22 cellular contexts compared by ENCODE assay signal in the genomic region with DNA sequence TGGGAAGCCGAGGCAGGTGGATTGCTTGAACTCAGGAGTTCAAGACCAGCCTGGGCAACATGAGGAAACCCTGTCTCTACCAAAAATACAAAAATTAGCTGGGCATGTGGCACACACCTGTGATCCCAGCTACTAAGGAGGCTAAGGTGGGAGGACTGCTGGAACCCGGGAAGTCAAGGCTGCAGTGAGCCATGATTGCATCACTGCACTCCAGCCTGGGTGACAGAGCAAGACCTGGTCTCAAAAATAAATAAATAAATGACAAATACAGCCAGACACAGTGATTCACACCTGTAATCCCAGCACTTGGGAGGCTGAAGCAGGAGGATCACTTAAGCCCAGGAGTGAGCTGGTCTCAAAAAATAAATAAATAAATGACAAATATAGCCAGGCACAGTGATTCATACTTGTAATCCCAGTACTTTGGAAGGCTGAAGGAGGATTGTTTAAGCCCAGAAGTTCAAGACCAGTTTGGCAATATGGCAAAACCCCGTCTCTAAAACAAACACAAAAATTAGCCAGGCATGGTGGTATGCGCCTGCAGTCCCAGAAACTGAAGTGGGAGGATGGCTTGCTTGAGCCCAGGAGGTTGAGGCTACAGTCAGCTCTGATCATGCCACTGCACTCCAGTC. TPM values are rescaled to one million over a fixed set of nuclear protein-coding genes. Genes with fewer than 3 reads are reported as not detected.
DNase-seq lines count a peak whose midpoint lies in the region; ATAC-seq and TF ChIP-seq lines count a peak whose summit lies in the region.
"Had no signal": no experiment of that assay in that cellular context is flagged by ENCODE, and none has a peak within 500 bp of the region (broad histone marks: within the 10 kb centered on the region; RNA-seq: fewer than 3 reads in every experiment).

No MANE protein-coding gene starts in this region.

- H3K79me2 ChIP-seq in mammary epithelial cell (ENCODE audit: insufficient read depth, low read length) = peaks cover 64% of the 10 kb centered on the region

- in situ Hi-C loops in mammary epithelial cell (cut with MboI; ENCODE audit: low sequenced_read_pairs in 2 of 2) = no loop called here

- H4K20me1 ChIP-seq in mammary epithelial cell (ENCODE audit: insufficient read depth, low read length) = no peaks in the 10 kb centered on the region

- H3K36me3 ChIP-seq in mammary epithelial cell (ENCODE audit: insufficient read depth, low read length) (peaks cover 10% of the 10 kb centered on the region), upper lobe of right lung (peaks cover 58% of the 10 kb centered on the region)
- peaks cover 26% of the 10 kb centered on the region for H3K36me3 ChIP-seq in effector memory CD4-positive, alpha-beta T cell (ENCODE audit: control insufficient read depth, insufficient read depth, low read length)

- WGBS in mammary epithelial cell (ENCODE audit: low coverage, missing lambda C conversion rate) = 68% methylated on average over 4 of the region's 4 CpGs

- H3K9me3 Mint-ChIP-seq in MCF 10A (ENCODE audit: unreplicated experiment) (no peaks in the 10 kb centered on the region), immature natural killer cell (no peaks in the 10 kb centered on the region)
- H3K9me3 Mint-ChIP-seq: activated T-cell treated with anti-CD3 and anti-CD28 coated beads, Interleukin-2, amount 50 U/mL, for 4 hours; stimulated activated effector memory CD8-positive, alpha-beta T cell treated with anti-CD3 and anti-CD28 coated beads, Interleukin-12 subunit alpha, Interleukin-12 subunit beta, amount 100 ng/mL, for 72 hours had no signal

- TF ChIP-seq CTCF in MCF 10A (IDR thresholded peaks at IDR 0.05; ENCODE audit: unreplicated experiment) (no peak), mammary epithelial cell (conservative IDR thresholded peaks at IDR 0.05 in 1 of 2, IDR thresholded peaks at IDR 0.05 in 1 of 2; ENCODE audit: extremely low read depth in 1 of 2, insufficient read depth in 1 of 2, low read depth in 1 of 2, low read length in 2 of 2) (no peak), upper lobe of right lung (IDR thresholded peaks at IDR 0.05) (no peak)

- dilution Hi-C loops in mammary epithelial cell (cut with HindIII; ENCODE audit: low sequenced_read_pairs) = no loop called here

- H3K27ac Mint-ChIP-seq in MCF 10A (ENCODE audit: low read depth, unreplicated experiment) (no peak overlapping the region), immature natural killer cell (peak overlapping the region in 1 of 6 donors; percentile 30)
- H3K27ac Mint-ChIP-seq: activated CD4-positive, alpha-beta T cell treated with anti-CD3 and anti-CD28 coated beads for 36 hours; stimulated activated effector memory CD8-positive, alpha-beta T cell treated with anti-CD3 and anti-CD28 coated beads, Interleukin-12 subunit alpha, Interleukin-12 subunit beta, amount 100 ng/mL, for 72 hours had no signal

- H3K4me1 ChIP-seq in mammary epithelial cell (ENCODE audit: insufficient read depth, low read length) (peaks cover 4% of the 10 kb centered on the region), upper lobe of right lung (peaks cover 52% of the 10 kb centered on the region)
- H3K4me1 ChIP-seq in effector memory CD4-positive, alpha-beta T cell (ENCODE audit: control insufficient read depth, insufficient read depth, low read length, poor library complexity, severe bottlenecking) = peaks cover 7% of the 10 kb centered on the region
- H3K4me1 ChIP-seq: Caco-2 had no signal

- H3K4me2 ChIP-seq in mammary epithelial cell (ENCODE audit: insufficient read depth, low read depth, low read length) = no peak overlapping the region
- H3K4me2 ChIP-seq: KMS-11 had no signal

- H3K9me3 ChIP-seq in mammary epithelial cell (replicated peaks; ENCODE audit: insufficient read depth, low read length) (no peaks in the 10 kb centered on the region), upper lobe of right lung (no peaks in the 10 kb centered on the region)
- no peaks in the 10 kb centered on the region for H3K9me3 ChIP-seq in effector memory CD4-positive, alpha-beta T cell (ENCODE audit: control insufficient read depth, low read length)
- H3K9me3 ChIP-seq: adrenal gland, Caco-2, gastroesophageal sphincter, neutrophil, vagina had no signal

- no peak overlapping the region for H2AFZ ChIP-seq in mammary epithelial cell (ENCODE audit: low read depth, low read length)

- peak; percentile 53 for DNase-seq in MCF 10A (ENCODE audit: unreplicated experiment)
- DNase-seq in mammary epithelial cell = no peak
- DNase-seq in astrocyte of the hippocampus (ENCODE audit: low read depth, low spot score) = peak; percentile 16
- DNase-seq in kidney tubule cell (ENCODE audit: low spot score) = peak; percentile 80
- no peak for DNase-seq in upper lobe of right lung
- DNase-seq in immature natural killer cell = no peak
- DNase-seq in effector memory CD4-positive, alpha-beta T cell = no peak
- DNase-seq: activated CD4-positive, alpha-beta T cell treated with anti-CD3 and anti-CD28 coated beads for 36 hours; activated T-cell treated with anti-CD3 and anti-CD28 coated beads, Interleukin-2, amount 50 U/mL, for 4 hours; Caco-2; cortex of kidney; H7; NCI-H510A had no signal

- H3K27me3 Mint-ChIP-seq in MCF 10A (ENCODE audit: insufficient read depth, unreplicated experiment) (no peaks in the 10 kb centered on the region), immature natural killer cell (ENCODE audit: low read depth in 3 of 3) (no peaks in the 10 kb centered on the region)
- H3K27me3 Mint-ChIP-seq: activated CD4-positive, alpha-beta T cell treated with anti-CD3 and anti-CD28 coated beads for 36 hours had no signal

- H3K4me3 Mint-ChIP-seq in MCF 10A (ENCODE audit: unreplicated experiment) (no peak overlapping the region), immature natural killer cell (no peak overlapping the region)
- H3K4me3 Mint-ChIP-seq: activated CD4-positive, alpha-beta T cell treated with anti-CD3 and anti-CD28 coated beads for 36 hours; activated T-cell treated with anti-CD3 and anti-CD28 coated beads, Interleukin-2, amount 50 U/mL, for 4 hours; stimulated activated effector memory CD8-positive, alpha-beta T cell treated with anti-CD3 and anti-CD28 coated beads, Interleukin-12 subunit alpha, Interleukin-12 subunit beta, amount 100 ng/mL, for 72 hours had no signal

- H3K27ac ChIP-seq in mammary epithelial cell (ENCODE audit: insufficient read depth, low read depth, low read length) (no peak overlapping the region), upper lobe of right lung (no peak overlapping the region)
- no peak overlapping the region for H3K27ac ChIP-seq in effector memory CD4-positive, alpha-beta T cell (ENCODE audit: insufficient read depth, low read length, poor library complexity, severe bottlenecking)
- H3K27ac ChIP-seq: adrenal gland, KMS-11, neutrophil, RWPE1, vagina had no signal

- BruUV-seq in MCF 10A (replicated peaks; lab: Mats Ljungman, UMichigan) = no TSS peak
- no TSS peak for BruUV-seq in mammary epithelial cell (replicated peaks; lab: Mats Ljungman, UMichigan)

- H3K27me3 ChIP-seq in mammary epithelial cell (ENCODE audit: insufficient read depth, low read length) = no peaks in the 10 kb centered on the region
- H3K27me3 ChIP-seq in upper lobe of right lung = no peaks in the 10 kb centered on the region
- no peaks in the 10 kb centered on the region for H3K27me3 ChIP-seq in effector memory CD4-positive, alpha-beta T cell (replicated peaks; ENCODE audit: control insufficient read depth, insufficient read depth, low read length, poor library complexity, severe bottlenecking)
- H3K27me3 ChIP-seq: adrenal gland, gastroesophageal sphincter, neutrophil, vagina had no signal

- H3K36me3 Mint-ChIP-seq in MCF 10A (ENCODE audit: insufficient read depth, unreplicated experiment) (peaks cover 59% of the 10 kb centered on the region), immature natural killer cell (peaks cover 20 to 44% (median 30%) of the 10 kb centered on the region in 3 donors)

- peaks cover 19% of the 10 kb centered on the region for H3K4me1 Mint-ChIP-seq in MCF 10A (ENCODE audit: insufficient read depth, unreplicated experiment)
- H3K4me1 Mint-ChIP-seq in immature natural killer cell = peaks cover 35 to 67% of the 10 kb centered on the region in 2 donors

- H3K4me3 ChIP-seq in mammary epithelial cell (replicated peaks in 1 of 3; ENCODE audit: insufficient read depth in 1 of 3, low read depth in 2 of 3, low read length in 3 of 3) (no peak overlapping the region), upper lobe of right lung (no peak overlapping the region)
- H3K4me3 ChIP-seq in effector memory CD4-positive, alpha-beta T cell (ENCODE audit: insufficient read depth, low read depth, low read length, poor library complexity, severe bottlenecking) = no peak overlapping the region
- H3K4me3 ChIP-seq: adrenal gland, gastroesophageal sphincter, vagina had no signal

- H3K9ac ChIP-seq in mammary epithelial cell (ENCODE audit: insufficient read depth, low read length) = no peak overlapping the region
- H3K9ac ChIP-seq: KMS-11 had no signal

- intact Hi-C loops in MCF 10A (cut with micrococcal nuclease) (no loop called here), mammary epithelial cell (cut with micrococcal nuclease) (no loop called here), upper lobe of right lung (cut with DNase I) (no loop called here)

- POLR2A ChIA-PET in MCF 10A (lab: Yijun Ruan, JAX) = interaction anchor here (0.9 to 1.4 kb wide), 5 partner anchors 8 to 185 kb away, joined by 3 to 6 read pairs (median 4); a partner anchor contains a TSS

- CTCF ChIA-PET in MCF 10A (lab: Yijun Ruan, JAX) = interaction anchor here (0.6 to 1.3 kb wide), 3 partner anchors 98 to 130 kb away, joined by 3 to 7 read pairs (median 5); no protein-coding TSS in a partner anchor
- CTCF ChIA-PET in mammary epithelial cell (lab: Charles Lee; ENCODE audit: low non-redundant PET) = no interaction called here

- ATAC-seq in upper lobe of right lung = peak; percentile 8
- no peak for ATAC-seq in GM19395 (IDR thresholded peaks at IDR 0.05; ENCODE audit: unreplicated experiment)
- ATAC-seq: activated CD4-positive, alpha-beta T cell treated with anti-CD3 and anti-CD28 coated beads for 36 hours; activated T-cell treated with anti-CD3 and anti-CD28 coated beads, Interleukin-2, amount 50 U/mL, for 4 hours; gastroesophageal sphincter; stimulated activated effector memory CD8-positive, alpha-beta T cell treated with anti-CD3 and anti-CD28 coated beads, Interleukin-12 subunit alpha, Interleukin-12 subunit beta, amount 100 ng/mL, for 72 hours had no signal

RNA-seq across cellular contexts. Expression of a gene that starts 6.2 kb away (rescaled TPM):
- total RNA-seq in MCF 10A (2022) (36.0 and 41.4 TPM in 2 replicates), mammary epithelial cell (10 to 100 TPM; 33.1 to 36.2 TPM), upper lobe of right lung (50.1 TPM)
- polyA plus RNA-seq in mammary epithelial cell (13.8 TPM), immature natural killer cell (10 to 100 TPM in 1 of 3 donors, 1 to 10 TPM in 2; 8.2 to 22.2 (median 9.9) TPM)
- 73.1 TPM for polyA minus RNA-seq in mammary epithelial cell

RNA-seq across cellular contexts. Expression of a gene that starts 10.6 kb away (rescaled TPM):
- total RNA-seq in MCF 10A (2022) (not detected in 2 replicates), mammary epithelial cell (under 1 TPM; 0.17 to 0.28 TPM), upper lobe of right lung (0.14 TPM)
- polyA plus RNA-seq in mammary epithelial cell (0.05 TPM), immature natural killer cell (not detected)
- polyA minus RNA-seq in mammary epithelial cell = not detected
- total RNA-seq: activated CD4-positive, alpha-beta T cell treated with anti-CD3 and anti-CD28 coated beads for 36 hours; activated T-cell treated with anti-CD3 and anti-CD28 coated beads, Interleukin-2, amount 50 U/mL, for 4 hours; gastroesophageal sphincter; T-helper 1 cell treated with Interleukin-12 subunit alpha and Interleukin-12 subunit beta and Interleukin-4 antibody, amounts not matched to agents 30 ng/mL and 1 ng/mL, for 36 hours had no signal

Comparison
In these comparisons a context has a peak if more than half of its experiments do, and no peak if none do; other contexts are left out.
1. DNase-seq: peak in MCF 10A (single experiment), astrocyte of the hippocampus (single experiment) and kidney tubule cell (single experiment); none in mammary epithelial cell (single experiment), upper lobe of right lung (single experiment), immature natural killer cell (0 of 3) and effector memory CD4-positive, alpha-beta T cell (0 of 3).